Comparison of ENCODE assay signal across 8 cellular contexts in the genomic region with DNA sequence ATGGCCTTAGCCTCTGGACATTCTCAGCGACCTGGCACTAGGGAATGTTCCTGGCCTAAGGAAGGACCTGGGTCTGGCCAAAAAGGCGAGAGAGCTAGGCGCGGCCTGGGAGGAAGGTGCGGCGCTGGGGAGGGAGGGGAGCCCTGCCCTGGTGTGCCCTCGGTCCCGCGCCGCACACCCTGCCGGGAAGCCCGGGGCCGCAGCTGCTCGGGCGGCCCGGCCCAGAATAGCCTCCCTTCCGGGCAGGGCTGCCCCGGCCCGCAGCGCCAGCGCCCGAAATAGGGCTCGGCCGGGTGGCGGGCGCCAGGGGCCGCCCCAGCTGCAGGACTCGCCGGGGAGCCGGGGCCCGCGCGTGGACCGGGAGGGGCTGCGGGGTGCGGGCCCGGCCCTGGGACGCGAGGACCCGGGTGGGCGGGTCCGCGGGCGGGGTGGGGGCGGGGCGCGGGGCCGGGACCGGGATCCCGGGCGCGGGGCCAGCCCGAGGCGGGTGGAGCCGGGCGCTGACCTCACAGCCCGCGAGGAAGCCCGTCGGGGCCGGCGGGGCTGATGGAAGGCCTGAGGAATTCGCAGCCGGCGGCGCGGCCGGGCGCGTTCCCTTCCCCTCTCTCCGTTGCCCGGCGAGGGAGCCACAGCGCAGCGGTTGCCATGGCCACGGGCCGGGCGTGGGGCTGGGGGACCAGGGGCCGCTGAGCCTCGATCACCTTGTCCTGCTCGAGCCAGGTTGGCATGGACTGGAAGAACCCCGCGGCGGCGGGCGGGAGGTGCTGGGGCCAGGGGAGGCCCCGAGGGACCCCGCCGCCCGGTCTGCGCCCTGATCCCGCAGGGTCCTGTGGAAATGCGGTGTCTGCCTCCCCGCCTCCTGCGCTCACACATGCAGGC. TPM values are rescaled to one million over a fixed set of nuclear protein-coding genes. Genes with fewer than 3 reads are reported as not detected.
DNase-seq lines count a peak whose midpoint lies in the region; ATAC-seq and TF ChIP-seq lines count a peak whose summit lies in the region.

No MANE protein-coding gene starts in this region.

- H3K4me3 ChIP-seq in BJ (ENCODE audit: low read depth, low read length) (peak overlapping the region; percentile 44), adrenal gland (peak overlapping the region in 1 of 4 donors; percentile 34), heart left ventricle (peak overlapping the region in 11 of 12 donors; percentile 13 to 62 (median 49))

- TF ChIP-seq POLR2A in adrenal gland (IDR thresholded peaks at IDR 0.05) = peak in 1 of 2 donors; percentile 29
- TF ChIP-seq POLR2A in heart left ventricle (IDR thresholded peaks at IDR 0.05) = no peak

- peak overlapping the region; percentile 80 for H3K4me3 Mint-ChIP-seq in HFFc6
- no peak overlapping the region for H3K4me3 Mint-ChIP-seq in activated CD4-positive, alpha-beta T cell treated with anti-CD3 and anti-CD28 coated beads, Interleukin-2, amount 10 ng/mL, durations not matched to agents 7 days and 5 days

- no peaks in the 10 kb centered on the region for H3K9me3 Mint-ChIP-seq in HFFc6
- no peaks in the 10 kb centered on the region for H3K9me3 Mint-ChIP-seq in activated CD4-positive, alpha-beta T cell treated with anti-CD3 and anti-CD28 coated beads, Interleukin-2, amount 10 ng/mL, durations not matched to agents 7 days and 5 days

- 4 to 15% (median 7%) methylated on average over 4 to 94 of the region's 95 CpGs for WGBS in adrenal gland, 4 donors
- 1 to 5% (median 4%) methylated on average over 29 to 95 of the region's 95 CpGs for WGBS in heart left ventricle, 4 donors

- H3K9me3 ChIP-seq in adrenal gland (replicated peaks in 1 of 3) (no peaks in the 10 kb centered on the region), heart left ventricle (no peaks in the 10 kb centered on the region)

- intact Hi-C loops in adrenal gland (cut with DNase I) = no loop called here
- intact Hi-C loops in heart left ventricle (cut with DNase I) = loop anchor here in 3 of 10 donors (2.0 to 10.0 kb wide), 3 partner anchors 17 to 49 kb away; no protein-coding TSS in a partner anchor

- no peaks in the 10 kb centered on the region for H3K27me3 ChIP-seq in BJ (ENCODE audit: control insufficient read depth, insufficient read depth, low read length)
- no peaks in the 10 kb centered on the region for H3K27me3 ChIP-seq in adrenal gland
- H3K27me3 ChIP-seq in heart left ventricle = no peaks in the 10 kb centered on the region

- ATAC-seq in heart left ventricle = peak; percentile 32 to 77 (median 70)

- H3K27ac Mint-ChIP-seq in HFFc6 = peak overlapping the region; percentile 99
- no peak overlapping the region for H3K27ac Mint-ChIP-seq in activated CD4-positive, alpha-beta T cell treated with anti-CD3 and anti-CD28 coated beads, Interleukin-2, amount 10 ng/mL, durations not matched to agents 7 days and 5 days

- H3K4me1 ChIP-seq in adrenal gland (replicated peaks in 1 of 2) (peaks cover 14 to 33% of the 10 kb centered on the region in 2 donors), heart left ventricle (peaks cover 19 to 80% (median 39%) of the 10 kb centered on the region in 12 donors)

- peaks cover 2% of the 10 kb centered on the region; the same call in 1 of the 2 replicates for H3K36me3 ChIP-seq in BJ (ENCODE audit: control insufficient read depth, insufficient read depth, low read length)
- H3K36me3 ChIP-seq in adrenal gland (replicated peaks in 1 of 2) = no peaks in the 10 kb centered on the region
- H3K36me3 ChIP-seq in heart left ventricle = no peaks in the 10 kb centered on the region

- H3K4me1 Mint-ChIP-seq in HFFc6 (ENCODE audit: low read depth) = peaks cover 55% of the 10 kb centered on the region
- peaks cover 60% of the 10 kb centered on the region for H3K4me1 Mint-ChIP-seq in activated CD4-positive, alpha-beta T cell treated with anti-CD3 and anti-CD28 coated beads, Interleukin-2, amount 10 ng/mL, durations not matched to agents 7 days and 5 days

- H3K27me3 Mint-ChIP-seq in HFFc6 (ENCODE audit: insufficient read depth) = no peaks in the 10 kb centered on the region; the same call in none of the 2 replicates
- H3K27me3 Mint-ChIP-seq in activated CD4-positive, alpha-beta T cell treated with anti-CD3 and anti-CD28 coated beads, Interleukin-2, amount 10 ng/mL, durations not matched to agents 7 days and 5 days = peaks cover 2% of the 10 kb centered on the region

- TF ChIP-seq CTCF in BJ (IDR thresholded peaks at IDR 0.05; ENCODE audit: insufficient read depth, low read depth, low read length) (no peak), HFFc6 (IDR thresholded peaks at IDR 0.05) (no peak), adrenal gland (IDR thresholded peaks at IDR 0.05) (no peak), heart left ventricle (IDR thresholded peaks at IDR 0.05) (peak in 7 of 12 donors; percentile 2 to 29 (median 12))

- H3K36me3 Mint-ChIP-seq in HFFc6 (ENCODE audit: low read depth) = no peaks in the 10 kb centered on the region
- no peaks in the 10 kb centered on the region for H3K36me3 Mint-ChIP-seq in activated CD4-positive, alpha-beta T cell treated with anti-CD3 and anti-CD28 coated beads, Interleukin-2, amount 10 ng/mL, durations not matched to agents 7 days and 5 days (ENCODE audit: low read depth)

- H3K27ac ChIP-seq in adrenal gland = peak overlapping the region; percentile 80 to 91 (median 83)
- H3K27ac ChIP-seq in heart left ventricle = peak overlapping the region; percentile 76 to 100 (median 92)

- CTCF ChIA-PET in BJ (lab: Yijun Ruan, JAX) = interaction anchor here (1.1 to 1.9 kb wide), 6 partner anchors 10 to 91 kb away, joined by 3 to 9 read pairs (median 4); no protein-coding TSS in a partner anchor
- CTCF ChIA-PET in activated CD4-positive, alpha-beta T cell treated with anti-CD3 and anti-CD28 coated beads, Interleukin-2, amount 10 ng/mL, durations not matched to agents 7 days and 5 days (lab: Charles Lee) = interaction anchor here (0.8 to 2.0 kb wide), 6 partner anchors 8 to 92 kb away, joined by 3 to 10 read pairs (median 4); no protein-coding TSS in a partner anchor

- POLR2A ChIA-PET in BJ (lab: Charles Lee) = interaction anchor here (0.6 kb wide), 1 partner anchor 22 kb away, joined by 16 read pairs; no protein-coding TSS in a partner anchor
- POLR2A ChIA-PET in activated CD4-positive, alpha-beta T cell treated with anti-CD3 and anti-CD28 coated beads, Interleukin-2, amount 10 ng/mL, durations not matched to agents 7 days and 5 days (lab: Charles Lee) = no interaction called here

- no peak for DNase-seq in BJ (ENCODE audit: low read depth)
- DNase-seq in HFFc6 = peak; percentile 68
- peak; percentile 73 to 86 (median 77) for DNase-seq in adrenal gland
- DNase-seq in heart left ventricle = peak; percentile 86 to 90 (median 88)
- peak; percentile 39 for DNase-seq in occipital lobe (lab: John Stamatoyannopoulos, UW)
- DNase-seq in AML-193 (lab: John Stamatoyannopoulos, UW) = no peak
- no peak for DNase-seq in activated CD4-positive, alpha-beta T cell treated with anti-CD3 and anti-CD28 coated beads, Interleukin-2, amount 10 ng/mL, durations not matched to agents 7 days and 5 days
- no peak for DNase-seq in COR-L47 (lab: John Stamatoyannopoulos, UW)

RNA-seq across cellular contexts. Expression of a gene that starts 18.1 kb away (rescaled TPM):
- polyA plus RNA-seq in BJ (2011; rRNA removed) (18.9 and 26.4 TPM in 2 replicates), adrenal gland (10 to 100 TPM in 2 of 3 donors, 1 to 10 TPM in 1; 4.8 to 96.5 (median 15.4) TPM), heart left ventricle (10 to 100 TPM; 15.2 to 15.9 TPM)
- polyA minus RNA-seq in BJ (2011; rRNA and poly(A)+ RNA removed) = 27.6 and 39.0 TPM in 2 replicates
- 10 to 100 TPM; 27.4 to 37.2 (median 33.2) TPM for total RNA-seq in HFFc6 (2021; fragmentation: NEBNext Ultra II Directional; extraction: Animal tissue kit (Norgen Biotek cat#: 25700))
- total RNA-seq in adrenal gland (100 to 1,000 TPM in 3 of 8 donors, 10 to 100 TPM in 3, 1 to 10 TPM in 2; 5.3 to 114 (median 60.3) TPM), heart left ventricle (100 to 1,000 TPM in 1 of 9 donors, 10 to 100 TPM in 5, 1 to 10 TPM in 3; 4.6 to 134 (median 18.4) TPM), occipital lobe (8.3 TPM)
- 10 to 100 TPM; 22.2 to 24.4 TPM for total RNA-seq in activated CD4-positive, alpha-beta T cell treated with anti-CD3 and anti-CD28 coated beads, Interleukin-2, amount 10 ng/mL, durations not matched to agents 7 days and 5 days

RNA-seq across cellular contexts. Expression of a gene that starts 36.7 kb away (rescaled TPM):
- polyA plus RNA-seq in BJ (2011; rRNA removed) (26.7 and 37.7 TPM in 2 replicates), adrenal gland (10 to 100 TPM; 11.9 to 26.9 (median 21.9) TPM), heart left ventricle (10 to 100 TPM; 11.9 to 24.6 TPM)
- 30.8 and 33.3 TPM in 2 replicates for polyA minus RNA-seq in BJ (2011; rRNA and poly(A)+ RNA removed)
- 10 to 100 TPM; 20.2 to 26.1 (median 24.5) TPM for total RNA-seq in HFFc6 (2021; fragmentation: NEBNext Ultra II Directional; extraction: Animal tissue kit (Norgen Biotek cat#: 25700))
- total RNA-seq in adrenal gland (10 to 100 TPM; 27.9 to 64.5 (median 34.9) TPM), heart left ventricle (10 to 100 TPM; 14.2 to 32.8 (median 17.3) TPM), occipital lobe (39.0 TPM)
- total RNA-seq in activated CD4-positive, alpha-beta T cell treated with anti-CD3 and anti-CD28 coated beads, Interleukin-2, amount 10 ng/mL, durations not matched to agents 7 days and 5 days = 10 to 100 TPM; 71.1 to 78.3 TPM

Comparison
In these comparisons a context has a peak if more than half of its experiments do, and no peak if none do; other contexts are left out.
1. DNase-seq: peak in HFFc6 (single experiment), adrenal gland (7 of 7), heart left ventricle (5 of 5) and occipital lobe (single experiment); none in BJ (single experiment), AML-193 (0 of 2), activated CD4-positive, alpha-beta T cell treated with anti-CD3 and anti-CD28 coated beads, Interleukin-2, amount 10 ng/mL, durations not matched to agents 7 days and 5 days (single experiment) and COR-L47 (single experiment).
2. CTCF ChIP-seq: peak in heart left ventricle (7 of 12); none in BJ (single experiment), HFFc6 (single experiment) and adrenal gland (0 of 6).